In genomic region chr7:121163699-121164098, GRCh38 we compare ENCODE assay signal across 1 cellular context.
TF ChIP-seq lines count a peak whose summit lies in the region.

No MANE protein-coding gene starts in this region.

TF ChIP-seq in GM12878, 131 proteins besides CTCF, POLR2A, EP300 and RAD21:
- TF ChIP-seq MAX (IDR thresholded peaks at IDR 0.05; ENCODE audit: low read depth, low read length) (no peak), SMC3 (IDR thresholded peaks at IDR 0.05; ENCODE audit: borderline replicate concordance, low read length) (peak; percentile 33; the same call in 1 of the 2 replicates)
